ENCODE assay signal across 1 cellular context in the genomic region with DNA sequence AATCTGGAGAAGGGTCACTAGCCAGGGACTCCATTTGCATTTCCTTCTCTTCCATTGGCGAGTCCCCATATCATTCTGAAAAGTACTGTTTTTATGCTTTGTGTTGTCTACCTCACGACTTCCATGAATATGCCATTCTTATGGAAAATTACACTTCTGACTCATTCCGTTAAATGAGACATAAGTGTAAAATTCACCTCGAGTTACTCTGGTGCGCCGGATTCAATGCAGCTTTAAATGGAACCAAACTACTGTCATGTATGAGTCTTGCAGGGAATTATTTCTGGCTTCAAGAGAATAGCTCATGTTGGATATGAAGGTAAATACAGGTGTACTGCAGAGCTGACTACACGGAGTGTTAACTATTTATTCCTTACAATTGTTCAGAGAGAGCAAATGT.
TF ChIP-seq lines count a peak whose summit lies in the region.

No MANE protein-coding gene starts in this region.

TF ChIP-seq in GM23338, 12 proteins besides CTCF, POLR2A, EP300 and RAD21 (continued from another document):
- TF ChIP-seq, protein P1, sequence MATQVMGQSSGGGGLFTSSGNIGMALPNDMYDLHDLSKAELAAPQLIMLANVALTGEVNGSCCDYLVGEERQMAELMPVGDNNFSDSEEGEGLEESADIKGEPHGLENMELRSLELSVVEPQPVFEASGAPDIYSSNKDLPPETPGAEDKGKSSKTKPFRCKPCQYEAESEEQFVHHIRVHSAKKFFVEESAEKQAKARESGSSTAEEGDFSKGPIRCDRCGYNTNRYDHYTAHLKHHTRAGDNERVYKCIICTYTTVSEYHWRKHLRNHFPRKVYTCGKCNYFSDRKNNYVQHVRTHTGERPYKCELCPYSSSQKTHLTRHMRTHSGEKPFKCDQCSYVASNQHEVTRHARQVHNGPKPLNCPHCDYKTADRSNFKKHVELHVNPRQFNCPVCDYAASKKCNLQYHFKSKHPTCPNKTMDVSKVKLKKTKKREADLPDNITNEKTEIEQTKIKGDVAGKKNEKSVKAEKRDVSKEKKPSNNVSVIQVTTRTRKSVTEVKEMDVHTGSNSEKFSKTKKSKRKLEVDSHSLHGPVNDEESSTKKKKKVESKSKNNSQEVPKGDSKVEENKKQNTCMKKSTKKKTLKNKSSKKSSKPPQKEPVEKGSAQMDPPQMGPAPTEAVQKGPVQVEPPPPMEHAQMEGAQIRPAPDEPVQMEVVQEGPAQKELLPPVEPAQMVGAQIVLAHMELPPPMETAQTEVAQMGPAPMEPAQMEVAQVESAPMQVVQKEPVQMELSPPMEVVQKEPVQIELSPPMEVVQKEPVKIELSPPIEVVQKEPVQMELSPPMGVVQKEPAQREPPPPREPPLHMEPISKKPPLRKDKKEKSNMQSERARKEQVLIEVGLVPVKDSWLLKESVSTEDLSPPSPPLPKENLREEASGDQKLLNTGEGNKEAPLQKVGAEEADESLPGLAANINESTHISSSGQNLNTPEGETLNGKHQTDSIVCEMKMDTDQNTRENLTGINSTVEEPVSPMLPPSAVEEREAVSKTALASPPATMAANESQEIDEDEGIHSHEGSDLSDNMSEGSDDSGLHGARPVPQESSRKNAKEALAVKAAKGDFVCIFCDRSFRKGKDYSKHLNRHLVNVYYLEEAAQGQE (IDR thresholded peaks at IDR 0.05; ENCODE audit: unreplicated experiment): no peak
- TF ChIP-seq NANOG (IDR thresholded peaks at IDR 0.05; ENCODE audit: borderline replicate concordance) (no peak), CREB1 (CRISPR knock-in tag; IDR thresholded peaks at IDR 0.05; ENCODE audit: low read depth) (no peak), EZH2phosphoT487 (IDR thresholded peaks at IDR 0.05; ENCODE audit: unreplicated experiment) (no peak)
- TF ChIP-seq, protein P2, sequence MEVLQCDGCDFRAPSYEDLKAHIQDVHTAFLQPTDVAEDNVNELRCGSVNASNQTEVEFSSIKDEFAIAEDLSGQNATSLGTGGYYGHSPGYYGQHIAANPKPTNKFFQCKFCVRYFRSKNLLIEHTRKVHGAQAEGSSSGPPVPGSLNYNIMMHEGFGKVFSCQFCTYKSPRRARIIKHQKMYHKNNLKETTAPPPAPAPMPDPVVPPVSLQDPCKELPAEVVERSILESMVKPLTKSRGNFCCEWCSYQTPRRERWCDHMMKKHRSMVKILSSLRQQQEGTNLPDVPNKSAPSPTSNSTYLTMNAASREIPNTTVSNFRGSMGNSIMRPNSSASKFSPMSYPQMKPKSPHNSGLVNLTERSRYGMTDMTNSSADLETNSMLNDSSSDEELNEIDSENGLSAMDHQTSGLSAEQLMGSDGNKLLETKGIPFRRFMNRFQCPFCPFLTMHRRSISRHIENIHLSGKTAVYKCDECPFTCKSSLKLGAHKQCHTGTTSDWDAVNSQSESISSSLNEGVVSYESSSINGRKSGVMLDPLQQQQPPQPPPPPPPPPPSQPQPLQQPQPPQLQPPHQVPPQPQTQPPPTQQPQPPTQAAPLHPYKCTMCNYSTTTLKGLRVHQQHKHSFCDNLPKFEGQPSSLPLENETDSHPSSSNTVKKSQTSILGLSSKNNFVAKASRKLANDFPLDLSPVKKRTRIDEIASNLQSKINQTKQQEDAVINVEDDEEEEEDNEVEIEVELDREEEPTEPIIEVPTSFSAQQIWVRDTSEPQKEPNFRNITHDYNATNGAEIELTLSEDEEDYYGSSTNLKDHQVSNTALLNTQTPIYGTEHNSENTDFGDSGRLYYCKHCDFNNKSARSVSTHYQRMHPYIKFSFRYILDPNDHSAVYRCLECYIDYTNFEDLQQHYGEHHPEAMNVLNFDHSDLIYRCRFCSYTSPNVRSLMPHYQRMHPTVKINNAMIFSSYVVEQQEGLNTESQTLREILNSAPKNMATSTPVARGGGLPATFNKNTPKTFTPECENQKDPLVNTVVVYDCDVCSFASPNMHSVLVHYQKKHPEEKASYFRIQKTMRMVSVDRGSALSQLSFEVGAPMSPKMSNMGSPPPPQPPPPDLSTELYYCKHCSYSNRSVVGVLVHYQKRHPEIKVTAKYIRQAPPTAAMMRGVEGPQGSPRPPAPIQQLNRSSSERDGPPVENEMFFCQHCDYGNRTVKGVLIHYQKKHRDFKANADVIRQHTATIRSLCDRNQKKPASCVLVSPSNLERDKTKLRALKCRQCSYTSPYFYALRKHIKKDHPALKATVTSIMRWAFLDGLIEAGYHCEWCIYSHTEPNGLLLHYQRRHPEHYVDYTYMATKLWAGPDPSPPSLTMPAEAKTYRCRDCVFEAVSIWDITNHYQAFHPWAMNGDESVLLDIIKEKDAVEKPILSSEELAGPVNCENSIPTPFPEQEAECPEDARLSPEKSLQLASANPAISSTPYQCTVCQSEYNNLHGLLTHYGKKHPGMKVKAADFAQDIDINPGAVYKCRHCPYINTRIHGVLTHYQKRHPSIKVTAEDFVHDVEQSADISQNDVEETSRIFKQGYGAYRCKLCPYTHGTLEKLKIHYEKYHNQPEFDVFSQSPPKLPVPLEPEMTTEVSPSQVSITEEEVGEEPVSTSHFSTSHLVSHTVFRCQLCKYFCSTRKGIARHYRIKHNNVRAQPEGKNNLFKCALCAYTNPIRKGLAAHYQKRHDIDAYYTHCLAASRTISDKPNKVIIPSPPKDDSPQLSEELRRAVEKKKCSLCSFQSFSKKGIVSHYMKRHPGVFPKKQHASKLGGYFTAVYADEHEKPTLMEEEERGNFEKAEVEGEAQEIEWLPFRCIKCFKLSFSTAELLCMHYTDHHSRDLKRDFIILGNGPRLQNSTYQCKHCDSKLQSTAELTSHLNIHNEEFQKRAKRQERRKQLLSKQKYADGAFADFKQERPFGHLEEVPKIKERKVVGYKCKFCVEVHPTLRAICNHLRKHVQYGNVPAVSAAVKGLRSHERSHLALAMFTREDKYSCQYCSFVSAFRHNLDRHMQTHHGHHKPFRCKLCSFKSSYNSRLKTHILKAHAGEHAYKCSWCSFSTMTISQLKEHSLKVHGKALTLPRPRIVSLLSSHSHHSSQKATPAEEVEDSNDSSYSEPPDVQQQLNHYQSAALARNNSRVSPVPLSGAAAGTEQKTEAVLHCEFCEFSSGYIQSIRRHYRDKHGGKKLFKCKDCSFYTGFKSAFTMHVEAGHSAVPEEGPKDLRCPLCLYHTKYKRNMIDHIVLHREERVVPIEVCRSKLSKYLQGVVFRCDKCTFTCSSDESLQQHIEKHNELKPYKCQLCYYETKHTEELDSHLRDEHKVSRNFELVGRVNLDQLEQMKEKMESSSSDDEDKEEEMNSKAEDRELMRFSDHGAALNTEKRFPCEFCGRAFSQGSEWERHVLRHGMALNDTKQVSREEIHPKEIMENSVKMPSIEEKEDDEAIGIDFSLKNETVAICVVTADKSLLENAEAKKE (CRISPR knock-in tag; IDR thresholded peaks at IDR 0.05): no peak
TF ChIP-seq in GM23338: peak in this region for 0.
